Comparison of ENCODE assay signal across 8 cellular contexts in genomic region chr17:1715803-1716075, GRCh38. TPM values are rescaled to one million over a fixed set of nuclear protein-coding genes. Genes with fewer than 3 reads are reported as not detected.
A peak's percentile ranks its signal among the peaks of the same experiment; 100 is the strongest.
DNase-seq lines count a peak whose midpoint lies in the region; ATAC-seq and TF ChIP-seq lines count a peak whose summit lies in the region.

No MANE protein-coding gene starts in this region.

- H2BK15ac ChIP-seq in neuronal stem cell (ENCODE audit: low read length), result no peak overlapping the region

- peaks cover 2% of the 10 kb centered on the region for H3K79me1 ChIP-seq in neuronal stem cell (ENCODE audit: low read depth, low read length)

- no peak overlapping the region for H2BK12ac ChIP-seq in neuronal stem cell (ENCODE audit: low read length)

- H3K4me3 ChIP-seq in OCI-LY1 (ENCODE audit: low read depth, low read length, poor library complexity, severe bottlenecking), result peak overlapping the region; percentile 74
- peak overlapping the region; percentile 93 for H3K4me3 ChIP-seq in endodermal cell (ENCODE audit: low read length)
- H3K4me3 ChIP-seq in neuronal stem cell (ENCODE audit: low read length in 2 of 2), result peak overlapping the region; percentile 67 to 94

- H3K18ac ChIP-seq in neuronal stem cell (ENCODE audit: low read length), result peak overlapping the region; percentile 63

- no peak overlapping the region for H3K4ac ChIP-seq in neuronal stem cell (ENCODE audit: low read length)

- peaks cover 34% of the 10 kb centered on the region for H3K4me1 ChIP-seq in OCI-LY1 (ENCODE audit: insufficient read depth, low read length, severe bottlenecking)
- H3K4me1 ChIP-seq in endodermal cell (ENCODE audit: control insufficient read depth, insufficient read depth, low read length), result peaks cover 15% of the 10 kb centered on the region
- peaks cover 17 to 23% of the 10 kb centered on the region in 2 donors for H3K4me1 ChIP-seq in neuronal stem cell (ENCODE audit: control insufficient read depth in 2 of 2, insufficient read depth in 1 of 2, low read depth in 1 of 2, low read length in 2 of 2)

- H3K27ac Mint-ChIP-seq in CD14-positive monocyte, result peak overlapping the region; percentile 87 to 98 (median 96)
- peak overlapping the region; percentile 72 for H3K27ac Mint-ChIP-seq in endodermal cell

- peak overlapping the region; percentile 98 for H3K23ac ChIP-seq in neuronal stem cell (ENCODE audit: low read depth, low read length, poor library complexity)

- H2AFZ ChIP-seq in OCI-LY1 (ENCODE audit: low read length) (no peak overlapping the region), neuronal stem cell (ENCODE audit: low read length) (peak overlapping the region; percentile 82)

- H3K27me3 ChIP-seq in OCI-LY1 (ENCODE audit: insufficient read depth, low read length) (peaks cover 2% of the 10 kb centered on the region; the same call in 1 of the 2 replicates), endodermal cell (ENCODE audit: control insufficient read depth, insufficient read depth, low read length, poor library complexity, severe bottlenecking) (no peaks in the 10 kb centered on the region), neuronal stem cell (ENCODE audit: control insufficient read depth in 3 of 3, insufficient read depth in 3 of 3, low read depth in 1 of 3, low read length in 3 of 3) (peaks cover 0 to 2% (median 0%) of the 10 kb centered on the region in 3 experiments)

- DNase-seq in CD14-positive monocyte (ENCODE audit: low spot score) (no peak), endodermal cell (no peak), neuronal stem cell (ENCODE audit: low spot score) (no peak), mesenteric fat pad (ENCODE audit: low spot score) (no peak), AG08396 (ENCODE audit: low spot score) (no peak), AG08395 (ENCODE audit: low spot score) (no peak)

- H3K27me3 Mint-ChIP-seq in CD14-positive monocyte (ENCODE audit: low read depth in 3 of 3), result peaks cover 9 to 25% (median 9%) of the 10 kb centered on the region in 3 donors
- no peaks in the 10 kb centered on the region for H3K27me3 Mint-ChIP-seq in endodermal cell (ENCODE audit: insufficient read depth)

- H3K14ac ChIP-seq in neuronal stem cell (ENCODE audit: low read length), result peak overlapping the region; percentile 85

- no peak overlapping the region for H2AK5ac ChIP-seq in neuronal stem cell (ENCODE audit: low read depth, low read length)

- intact Hi-C loops in CD14-positive monocyte (cut with micrococcal nuclease), result loop anchor here (2.0 to 10.0 kb wide), 8 partner anchors 31 to 677 kb away; partner anchors contain the start of genes PRPF8 (in 2 of the 2), DPH1 (in 1 of the 2), RILP (in 1 of the 2) and RPA1 (in 1 of the 2)

- no peaks in the 10 kb centered on the region for H3K9me3 ChIP-seq in OCI-LY1 (ENCODE audit: low read length)
- no peaks in the 10 kb centered on the region for H3K9me3 ChIP-seq in endodermal cell (ENCODE audit: control insufficient read depth, low read length)
- H3K9me3 ChIP-seq in neuronal stem cell (replicated peaks in 1 of 2; ENCODE audit: control insufficient read depth in 2 of 2, insufficient read depth in 1 of 2, low read depth in 1 of 2, low read length in 2 of 2), result no peaks in the 10 kb centered on the region

- no peaks in the 10 kb centered on the region for H3K36me3 ChIP-seq in OCI-LY1 (ENCODE audit: insufficient read depth, low read length)
- H3K36me3 ChIP-seq in endodermal cell (ENCODE audit: control insufficient read depth, insufficient read depth, low read length), result peaks cover 25% of the 10 kb centered on the region
- H3K36me3 ChIP-seq in neuronal stem cell (replicated peaks in 1 of 2; ENCODE audit: control insufficient read depth in 2 of 2, insufficient read depth in 2 of 2, low read length in 2 of 2), result no peaks in the 10 kb centered on the region

- H3K4me3 Mint-ChIP-seq in CD14-positive monocyte (peak overlapping the region; percentile 91 to 93), endodermal cell (peak overlapping the region; percentile 84)

- H3K9ac ChIP-seq in OCI-LY1 (ENCODE audit: low read length) (peak overlapping the region; percentile 47), endodermal cell (ENCODE audit: extremely low read depth, low read length, poor library complexity, severe bottlenecking) (peak overlapping the region; percentile 78), neuronal stem cell (ENCODE audit: low read depth, low read length, poor library complexity) (no peak overlapping the region)

- H3K4me2 ChIP-seq in OCI-LY1 (ENCODE audit: low read length), result peak overlapping the region; percentile 67
- peak overlapping the region; percentile 99 for H3K4me2 ChIP-seq in neuronal stem cell (ENCODE audit: insufficient read depth, low read length, poor library complexity, severe bottlenecking)

- 1% methylated on average over 23 of the region's 23 CpGs; no CpG with 5 or more reads in 1 of the 2 experiments for WGBS in endodermal cell (ENCODE audit: insufficient coverage in 1 of 2, insufficient read length in 1 of 2), 2 experiments
- WGBS in neuronal stem cell (ENCODE audit: extremely low coverage in 2 of 2, insufficient read length in 2 of 2, insufficient replicate concordance in 1 of 2), 2 donors, result no CpG with 5 or more reads among the region's 23 CpGs

- H4K8ac ChIP-seq in neuronal stem cell (ENCODE audit: low read depth, low read length), result no peak overlapping the region

- no peak for ATAC-seq in GM18858 (IDR thresholded peaks at IDR 0.05; ENCODE audit: unreplicated experiment)

- no peaks in the 10 kb centered on the region for H3K79me2 ChIP-seq in OCI-LY1 (ENCODE audit: insufficient read depth, low read length)

- peaks cover 43% of the 10 kb centered on the region for H3K4me1 Mint-ChIP-seq in CD14-positive monocyte
- H3K4me1 Mint-ChIP-seq in endodermal cell, result peaks cover 19% of the 10 kb centered on the region

- no peak overlapping the region for H3K27ac ChIP-seq in OCI-LY1 (ENCODE audit: low read depth, low read length, poor library complexity, severe bottlenecking)
- peak overlapping the region; percentile 75 for H3K27ac ChIP-seq in endodermal cell (ENCODE audit: low read depth, low read length)
- no peak overlapping the region for H3K27ac ChIP-seq in neuronal stem cell (replicated peaks; ENCODE audit: low read length)

- H4K20me1 ChIP-seq in OCI-LY1 (ENCODE audit: insufficient read depth, low read length), result no peaks in the 10 kb centered on the region

- H3K36me3 Mint-ChIP-seq in CD14-positive monocyte (peaks cover 35 to 40% of the 10 kb centered on the region in 2 donors), endodermal cell (ENCODE audit: low read depth) (peaks cover 15% of the 10 kb centered on the region)

- H2BK120ac ChIP-seq in neuronal stem cell (ENCODE audit: low read depth, low read length), result no peak overlapping the region

- no peaks in the 10 kb centered on the region for H3K9me2 ChIP-seq in OCI-LY1 (ENCODE audit: low read depth, low read length)

- no peak overlapping the region for H4K91ac ChIP-seq in neuronal stem cell (ENCODE audit: low read depth, low read length, poor library complexity)

- TF ChIP-seq CTCF in CD14-positive monocyte (IDR thresholded peaks at IDR 0.05), result no peak
- no peak for TF ChIP-seq CTCF in OCI-LY1 (IDR thresholded peaks at IDR 0.05; ENCODE audit: low read length)
- no peak for TF ChIP-seq CTCF in endodermal cell (conservative IDR thresholded peaks at IDR 0.05)

- H3K9me3 Mint-ChIP-seq in CD14-positive monocyte (peaks cover 0 to 3% (median 0%) of the 10 kb centered on the region in 7 donors), endodermal cell (no peaks in the 10 kb centered on the region)

- no peak overlapping the region for H2BK5ac ChIP-seq in neuronal stem cell (ENCODE audit: low read length)

- H3F3A ChIP-seq in OCI-LY1 (ENCODE audit: insufficient read depth, low read length), result peaks cover 4% of the 10 kb centered on the region; the same call in 1 of the 2 replicates

RNA-seq across cellular contexts. Expression of gene TLCD2, which starts 5.6 kb away (rescaled TPM):
- polyA plus RNA-seq in CD14-positive monocyte, result not detected
- total RNA-seq in endodermal cell, result 1 to 10 TPM in 1 of 2 donors, under 1 TPM in 1; 0.84 to 1.8 TPM
- polyA plus RNA-seq in endodermal cell (2013, experiment 1 of 2), result 0.93 TPM
- polyA plus RNA-seq in endodermal cell (2013, experiment 2 of 2), result 0.99 TPM
- 0.75 TPM for polyA plus RNA-seq in neuronal stem cell (2013, experiment 1 of 2)
- 0.72 TPM for polyA plus RNA-seq in neuronal stem cell (2013, experiment 2 of 2)
- total RNA-seq in mesenteric fat pad, result 30.1 TPM

RNA-seq across cellular contexts. Expression of gene WDR81, which starts 8.8 kb away (rescaled TPM):
- 1 to 10 TPM; 6.2 to 8.8 TPM for polyA plus RNA-seq in CD14-positive monocyte
- total RNA-seq in endodermal cell (10 to 100 TPM; 13.4 to 17.9 TPM), mesenteric fat pad (47.4 TPM)
- polyA plus RNA-seq in endodermal cell (2013, experiment 1 of 2), result 8.0 TPM
- 6.0 TPM for polyA plus RNA-seq in endodermal cell (2013, experiment 2 of 2)
- 2.8 TPM for polyA plus RNA-seq in neuronal stem cell (2013, experiment 1 of 2)
- polyA plus RNA-seq in neuronal stem cell (2013, experiment 2 of 2), result 3.3 TPM

RNA-seq across cellular contexts. Expression of gene SERPINF2, which starts 26.9 kb away (rescaled TPM):
- under 1 TPM; 0.75 to 0.79 TPM for polyA plus RNA-seq in CD14-positive monocyte
- 1 to 10 TPM in 1 of 2 donors, under 1 TPM in 1; 0.86 to 1.8 TPM for total RNA-seq in endodermal cell
- polyA plus RNA-seq in endodermal cell (2013, experiment 1 of 2), result 0.50 TPM
- 0.41 TPM for polyA plus RNA-seq in endodermal cell (2013, experiment 2 of 2)
- 0.11 TPM for polyA plus RNA-seq in neuronal stem cell (2013, experiment 1 of 2)
- polyA plus RNA-seq in neuronal stem cell (2013, experiment 2 of 2), result 0.12 TPM
- 29.3 TPM for total RNA-seq in mesenteric fat pad

RNA-seq across cellular contexts. Expression of gene PRPF8, which starts 31.1 kb away (rescaled TPM):
- 10 to 100 TPM; 53.3 to 78.0 TPM for polyA plus RNA-seq in CD14-positive monocyte
- total RNA-seq in endodermal cell, result 100 to 1,000 TPM; 298 to 375 TPM
- polyA plus RNA-seq in endodermal cell (2013, experiment 1 of 2), result 230 TPM
- 223 TPM for polyA plus RNA-seq in endodermal cell (2013, experiment 2 of 2)
- polyA plus RNA-seq in neuronal stem cell (2013, experiment 1 of 2), result 95.4 TPM
- 97.1 TPM for polyA plus RNA-seq in neuronal stem cell (2013, experiment 2 of 2)
- total RNA-seq in mesenteric fat pad, result 225 TPM

RNA-seq across cellular contexts. Expression of gene SERPINF1, which starts 46.1 kb away (rescaled TPM):
- 1 to 10 TPM; 8.0 to 9.9 TPM for polyA plus RNA-seq in CD14-positive monocyte
- 10 to 100 TPM; 39.7 to 64.1 TPM for total RNA-seq in endodermal cell
- 36.7 TPM for polyA plus RNA-seq in endodermal cell (2013, experiment 1 of 2)
- polyA plus RNA-seq in endodermal cell (2013, experiment 2 of 2), result 33.9 TPM
- 65.7 TPM for polyA plus RNA-seq in neuronal stem cell (2013, experiment 1 of 2)
- polyA plus RNA-seq in neuronal stem cell (2013, experiment 2 of 2), result 62.7 TPM
- total RNA-seq in mesenteric fat pad, result 1,175 TPM

Comparison
In these comparisons a context has a peak if more than half of its experiments do, and no peak if none do; other contexts are left out.
1. RNA of gene TLCD2, which starts 5.6 kb away (total RNA-seq): 30.1 TPM in mesenteric fat pad (single experiment); 0.84 to 1.8 TPM in endodermal cell; every median in the first group is over 10 times any median in the second.
2. RNA of gene SERPINF2, which starts 26.9 kb away (total RNA-seq): 29.3 TPM in mesenteric fat pad (single experiment); 0.86 to 1.8 TPM in endodermal cell; every median in the first group is over 10 times any median in the second.
3. Peak in every context shown above with its lines, with median percentiles within 50 percentile points of each other: H3K4me3 ChIP-seq.